In the genomic region with DNA sequence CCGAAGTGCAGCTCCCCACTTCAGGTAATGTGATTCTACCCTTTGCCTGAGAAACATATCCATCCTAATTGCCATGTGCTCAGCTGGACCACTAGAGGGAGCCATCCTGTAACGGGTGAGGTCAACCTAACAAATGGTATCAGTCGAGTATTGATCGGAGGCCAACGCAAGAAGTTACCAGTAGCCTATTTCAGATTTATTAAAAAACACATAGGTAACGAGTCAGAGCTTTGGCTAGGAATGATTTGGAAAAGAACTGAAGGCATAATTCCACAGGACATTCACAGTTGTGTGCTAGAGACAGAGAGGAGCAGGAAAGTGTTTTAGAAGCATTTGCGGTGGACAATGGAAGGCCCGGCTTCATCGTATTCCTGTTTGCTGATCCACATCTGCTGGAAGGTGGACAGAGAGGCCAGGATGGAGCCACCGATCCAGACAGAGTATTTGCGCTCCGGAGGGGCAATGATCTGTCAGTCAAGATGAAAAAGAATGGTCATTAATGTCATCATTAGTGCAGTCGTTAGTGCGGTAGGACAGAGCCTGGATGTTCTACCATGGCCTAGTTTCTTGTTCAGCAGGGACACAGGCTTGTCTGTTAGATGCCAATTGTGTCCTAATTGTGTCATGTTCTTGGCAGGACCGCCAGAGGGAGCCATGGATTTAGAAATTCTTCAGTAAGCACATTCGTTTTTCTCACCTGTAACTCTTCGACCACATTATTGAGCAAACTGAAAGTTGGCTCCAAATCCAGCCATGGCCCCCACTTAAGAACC, we compare ENCODE assay signal across 8 cellular contexts. TPM values are rescaled to one million over a fixed set of nuclear protein-coding genes. Genes with fewer than 3 reads are reported as not detected.
DNase-seq lines count a peak whose midpoint lies in the region; ATAC-seq and TF ChIP-seq lines count a peak whose summit lies in the region.

No MANE protein-coding gene starts in this region.

- H3K36me3 Mint-ChIP-seq in T-helper 1 cell treated with Interleukin-12 subunit alpha and Interleukin-12 subunit beta and Interleukin-4 antibody, amounts not matched to agents 30 μg/mL and 1 μg/mL, for 36 hours (ENCODE audit: low read depth): peaks cover 18% of the 10 kb centered on the region

- H3K4me3 Mint-ChIP-seq in T-helper 1 cell treated with Interleukin-12 subunit alpha and Interleukin-12 subunit beta and Interleukin-4 antibody, amounts not matched to agents 30 μg/mL and 1 μg/mL, for 36 hours: peak overlapping the region; percentile 53

- TF ChIP-seq CTCF in left ventricle myocardium inferior (IDR thresholded peaks at IDR 0.05; ENCODE audit: borderline replicate concordance): peak; percentile 77

- H3K9me3 ChIP-seq in left ventricle myocardium inferior (replicated peaks) (no peaks in the 10 kb centered on the region), aorta (ENCODE audit: control insufficient read depth, low read length) (no peaks in the 10 kb centered on the region)

- intact Hi-C loops in left ventricle myocardium inferior (cut with micrococcal nuclease): loop anchor here (2.0 to 5.0 kb wide), 2 partner anchors 52 to 277 kb away; no protein-coding TSS in a partner anchor
- intact Hi-C loops in aorta (cut with DNase I): loop anchor here in 1 of 2 donors (2.0 to 10.0 kb wide), 2 partner anchors 56 to 280 kb away; a partner anchor contains a TSS

- ATAC-seq in GM21515 (IDR thresholded peaks at IDR 0.05; ENCODE audit: unreplicated experiment) (peak; percentile 44), aorta (ENCODE audit: low FRiP score) (peak; percentile 67)

- H3K4me1 ChIP-seq in left ventricle myocardium inferior: peaks cover 27% of the 10 kb centered on the region
- H3K4me1 ChIP-seq in aorta (ENCODE audit: control insufficient read depth in 1 of 2, insufficient read depth in 2 of 2, low read length in 2 of 2): no peaks in the 10 kb centered on the region

- H3K36me3 ChIP-seq in left ventricle myocardium inferior: peaks cover 22% of the 10 kb centered on the region
- peaks cover 14 to 17% of the 10 kb centered on the region in 2 donors for H3K36me3 ChIP-seq in aorta (ENCODE audit: control insufficient read depth in 1 of 2, insufficient read depth in 2 of 2, low read length in 1 of 2)

- WGBS in aorta, 2 donors: 12 to 13% methylated on average over 17 of the region's 17 CpGs

- no peaks in the 10 kb centered on the region for H3K27me3 Mint-ChIP-seq in T-helper 1 cell treated with Interleukin-12 subunit alpha and Interleukin-12 subunit beta and Interleukin-4 antibody, amounts not matched to agents 30 μg/mL and 1 μg/mL, for 36 hours (ENCODE audit: low read depth)

- peaks cover 23% of the 10 kb centered on the region for H3K4me1 Mint-ChIP-seq in T-helper 1 cell treated with Interleukin-12 subunit alpha and Interleukin-12 subunit beta and Interleukin-4 antibody, amounts not matched to agents 30 μg/mL and 1 μg/mL, for 36 hours (ENCODE audit: low read depth)

- no peaks in the 10 kb centered on the region for H3K27me3 ChIP-seq in left ventricle myocardium inferior (ENCODE audit: low read depth)
- no peaks in the 10 kb centered on the region for H3K27me3 ChIP-seq in aorta (ENCODE audit: control insufficient read depth in 1 of 2, insufficient read depth in 2 of 2, low read length in 1 of 2)

- DNase-seq in CD1c-positive myeloid dendritic cell (ENCODE audit: extremely low spot score) (peak; percentile 77), NCI-H1417 treated with DMSO at 0.1 percent for 48 hours (lab: John Stamatoyannopoulos, UW) (peak; percentile 4), amniotic stem cell (lab: John Stamatoyannopoulos, UW) (peak; percentile 47), left ventricle myocardium inferior (peak; percentile 67), renal cortical epithelial cell (ENCODE audit: low read depth) (peak; percentile 88), aorta (peak in 1 of 2 donors; percentile 76)

- H3K9me3 Mint-ChIP-seq in T-helper 1 cell treated with Interleukin-12 subunit alpha and Interleukin-12 subunit beta and Interleukin-4 antibody, amounts not matched to agents 30 μg/mL and 1 μg/mL, for 36 hours: no peaks in the 10 kb centered on the region

- peak overlapping the region; percentile 62 for H3K27ac Mint-ChIP-seq in T-helper 1 cell treated with Interleukin-12 subunit alpha and Interleukin-12 subunit beta and Interleukin-4 antibody, amounts not matched to agents 30 μg/mL and 1 μg/mL, for 36 hours

- H3K4me3 ChIP-seq in left ventricle myocardium inferior (peak overlapping the region; percentile 13), aorta (ENCODE audit: low read length in 2 of 2) (no peak overlapping the region)

- H3K27ac ChIP-seq in left ventricle myocardium inferior (replicated peaks): peak overlapping the region; percentile 72
- peak overlapping the region in 1 of 2 donors; percentile 81 for H3K27ac ChIP-seq in aorta (ENCODE audit: low read depth in 1 of 2, low read length in 2 of 2)

RNA-seq across cellular contexts. Expression of a gene that starts 17.5 kb away (rescaled TPM):
- total RNA-seq in left ventricle myocardium inferior (89.4 TPM), renal cortical epithelial cell (11.3 and 83.4 TPM in 2 replicates), aorta (1,000 to 10,000 TPM; 3,684 to 9,611 TPM)
- 1,000 to 10,000 TPM; 3,163 to 4,826 TPM for polyA plus RNA-seq in aorta

RNA-seq across cellular contexts. Expression of a gene that starts 55.0 kb away (rescaled TPM):
- total RNA-seq in left ventricle myocardium inferior (2.5 TPM), renal cortical epithelial cell (4.3 and 4.4 TPM in 2 replicates), aorta (10 to 100 TPM in 1 of 2 donors, 1 to 10 TPM in 1; 3.5 to 12.0 TPM)
- polyA plus RNA-seq in aorta: 1 to 10 TPM in 1 of 2 donors, under 1 TPM in 1; 0.63 to 2.3 TPM

RNA-seq across cellular contexts. Expression of a gene that starts 55.5 kb away (rescaled TPM):
- 3.7 TPM for total RNA-seq in left ventricle myocardium inferior
- total RNA-seq in renal cortical epithelial cell: 95.0 and 123 TPM in 2 replicates
- 10 to 100 TPM; 27.4 to 28.5 TPM for total RNA-seq in aorta
- 10 to 100 TPM in 1 of 2 donors, 1 to 10 TPM in 1; 9.5 to 28.5 TPM for polyA plus RNA-seq in aorta

Comparison
In these comparisons a context has a peak if more than half of its experiments do, and no peak if none do; other contexts are left out.
1. RNA of a gene that starts 17.5 kb away (total RNA-seq): 3,684 to 9,611 TPM in aorta; 89.4 TPM in left ventricle myocardium inferior (single experiment) and 11.3 to 83.4 TPM in renal cortical epithelial cell; every median in the first group is over 10 times any median in the second.